ENCODE assay signal across 8 cellular contexts in genomic region chr15:79431636-79432344, GRCh38. TPM values are rescaled to one million over a fixed set of nuclear protein-coding genes. Genes with fewer than 3 reads are reported as not detected.
DNase-seq lines count a peak whose midpoint lies in the region; ATAC-seq, FAIRE-seq and TF ChIP-seq lines count a peak whose summit lies in the region.

A gene with protein sequence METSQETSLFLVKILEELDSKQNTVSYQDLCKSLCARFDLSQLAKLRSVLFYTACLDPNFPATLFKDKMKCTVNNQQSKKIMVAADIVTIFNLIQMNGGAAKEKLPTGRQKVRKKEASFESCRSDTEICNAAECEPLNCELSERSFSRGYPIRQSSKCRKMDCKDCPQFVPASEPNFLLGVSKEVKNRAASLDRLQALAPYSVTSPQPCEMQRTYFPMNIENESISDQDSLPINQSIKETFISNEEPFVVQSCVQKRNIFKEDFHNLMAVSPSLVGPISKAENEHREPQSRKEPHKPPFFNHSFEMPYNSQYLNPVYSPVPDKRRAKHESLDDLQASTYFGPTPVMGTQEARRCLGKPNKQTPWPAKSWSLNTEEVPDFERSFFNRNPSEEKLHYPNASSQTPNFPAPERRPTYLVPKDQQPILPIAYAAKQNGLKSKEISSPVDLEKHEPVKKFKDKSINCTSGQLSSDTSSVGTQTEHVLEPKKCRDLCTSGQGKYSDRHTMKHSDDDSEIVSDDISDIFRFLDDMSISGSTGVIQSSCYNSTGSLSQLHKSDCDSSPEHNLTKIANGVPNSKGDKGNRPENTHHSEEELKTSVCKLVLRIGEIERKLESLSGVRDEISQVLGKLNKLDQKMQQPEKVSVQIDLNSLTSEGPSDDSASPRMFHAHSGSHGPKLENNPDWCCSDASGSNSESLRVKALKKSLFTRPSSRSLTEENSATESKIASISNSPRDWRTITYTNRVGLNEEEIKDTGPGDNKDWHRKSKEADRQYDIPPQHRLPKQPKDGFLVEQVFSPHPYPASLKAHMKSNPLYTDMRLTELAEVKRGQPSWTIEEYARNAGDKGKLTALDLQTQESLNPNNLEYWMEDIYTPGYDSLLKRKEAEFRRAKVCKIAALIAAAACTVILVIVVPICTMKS (plus strand): TSS chr15:79432336. CDS start chr15:79456148, 23,812 bp downstream.

- H3K4me3 ChIP-seq in bronchial epithelial cell (ENCODE audit: low read depth, low read length), result peak within 1 kb of the TSS; percentile 15
- H3K4me3 ChIP-seq in thymus (ENCODE audit: low read length), result peak within 1 kb of the TSS; percentile 13

- DNase-seq in D721Med (ENCODE audit: insufficient read length, low spot score), result peak; percentile 24
- peak; percentile 78 for DNase-seq in HuH-7.5 (ENCODE audit: low spot score)
- DNase-seq in bronchial epithelial cell (ENCODE audit: low read depth), result peak; percentile 9
- peak in 1 of 2 donors; percentile 27 for DNase-seq in left colon
- DNase-seq in SHP77 (lab: John Stamatoyannopoulos, UW), result no peak

- TF ChIP-seq CTCF in D721Med (IDR thresholded peaks at IDR 0.05; ENCODE audit: insufficient read depth, missing control alignments) (no peak), bronchial epithelial cell (IDR thresholded peaks at IDR 0.05; ENCODE audit: insufficient read depth, low read length, severe bottlenecking) (no peak)

- no peaks in the 10 kb centered on the region for H3K4me1 ChIP-seq in thymus (ENCODE audit: control insufficient read depth, insufficient read depth, low read length)

- no peak for FAIRE-seq in D721Med (lab: Jason Lieb, UNC)
- FAIRE-seq in bronchial epithelial cell (lab: Jason Lieb, UNC), result no peak

- H3K9me3 ChIP-seq in thymus (ENCODE audit: control insufficient read depth), result no peaks in the 10 kb centered on the region

- H3K36me3 ChIP-seq in bronchial epithelial cell (ENCODE audit: control insufficient read depth, insufficient read depth, low read length) (no peaks in the 10 kb centered on the region), thymus (ENCODE audit: control insufficient read depth, insufficient read depth) (no peaks in the 10 kb centered on the region)

- peak; percentile 77 for ATAC-seq in left colon
- no peak for ATAC-seq in HG02571 (IDR thresholded peaks at IDR 0.05; ENCODE audit: unreplicated experiment)
- no peak for ATAC-seq in HG03521 (IDR thresholded peaks at IDR 0.05; ENCODE audit: unreplicated experiment)

- intact Hi-C loops in left colon (cut with DNase I, micrococcal nuclease), result no loop called here

- H3K27ac ChIP-seq in thymus (ENCODE audit: low read depth), result no peak within 1 kb of the TSS

- under 1% methylated on average over 84 of the region's 84 CpGs for WGBS in thymus

- H3K27me3 ChIP-seq in bronchial epithelial cell (ENCODE audit: control insufficient read depth, insufficient read depth, low read length), result peaks cover 42% of the 10 kb centered on the region
- peaks cover 32% of the 10 kb centered on the region for H3K27me3 ChIP-seq in thymus (ENCODE audit: control insufficient read depth, insufficient read depth)

RNA-seq across cellular contexts. Expression of the gene that starts here (rescaled TPM):
- total RNA-seq in bronchial epithelial cell, result 0.26 and 0.53 TPM in 2 replicates
- total RNA-seq in left colon, result under 1 TPM; 0.28 to 0.43 TPM
- polyA plus RNA-seq in thymus, result 0.37 TPM

Comparison
In these comparisons a context has a peak if more than half of its experiments do, and no peak if none do; other contexts are left out.
1. Peak in DNase-seq and H3K4me3 ChIP-seq in bronchial epithelial cell; RNA of the gene not detected or under 1 TPM.
2. Peak in ATAC-seq in left colon; RNA of the gene not detected or under 1 TPM.
3. DNase-seq: peak in D721Med (single experiment) and HuH-7.5 (single experiment); none in SHP77 (0 of 2).